Comparison of ENCODE assay signal across 10 cellular contexts in the genomic region with DNA sequence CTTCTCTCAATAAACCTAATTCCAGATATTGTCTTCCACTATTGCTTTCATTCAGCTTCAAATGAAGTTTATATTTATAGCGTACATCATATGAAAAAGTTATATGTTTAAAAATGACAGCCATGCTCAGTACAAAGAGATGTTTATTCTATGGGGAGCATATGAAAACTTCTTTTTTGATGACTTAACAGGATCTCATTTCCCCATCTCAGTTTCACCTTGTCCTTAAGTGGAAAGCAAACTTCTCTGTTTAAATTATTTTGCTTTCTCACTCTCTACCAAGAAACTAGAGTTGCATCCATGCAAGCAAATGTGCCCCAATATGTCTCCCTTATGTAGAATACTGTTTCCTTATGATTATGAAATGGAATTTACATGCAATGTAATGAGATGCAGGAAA.
"Had no signal": no experiment of that assay in that cellular context is flagged by ENCODE, and none has a peak within 500 bp of the region (broad histone marks: within the 10 kb centered on the region; RNA-seq: fewer than 3 reads in every experiment).

No MANE protein-coding gene starts in this region.

- ATAC-seq: GM23338, HCT116, K562 had no signal

- FAIRE-seq: H1, H54, HTR-8/SVneo, K562 had no signal

- DNase-seq: H9, HFFc6, IMR-90, KG1 had no signal

- H2AFZ ChIP-seq: GM23338 had no signal

- H3K4me2 ChIP-seq: GM23338 had no signal

- H3K4me3 ChIP-seq: GM23338, K562 had no signal
